ENCODE assay signal across 20 cellular contexts in the genomic region with DNA sequence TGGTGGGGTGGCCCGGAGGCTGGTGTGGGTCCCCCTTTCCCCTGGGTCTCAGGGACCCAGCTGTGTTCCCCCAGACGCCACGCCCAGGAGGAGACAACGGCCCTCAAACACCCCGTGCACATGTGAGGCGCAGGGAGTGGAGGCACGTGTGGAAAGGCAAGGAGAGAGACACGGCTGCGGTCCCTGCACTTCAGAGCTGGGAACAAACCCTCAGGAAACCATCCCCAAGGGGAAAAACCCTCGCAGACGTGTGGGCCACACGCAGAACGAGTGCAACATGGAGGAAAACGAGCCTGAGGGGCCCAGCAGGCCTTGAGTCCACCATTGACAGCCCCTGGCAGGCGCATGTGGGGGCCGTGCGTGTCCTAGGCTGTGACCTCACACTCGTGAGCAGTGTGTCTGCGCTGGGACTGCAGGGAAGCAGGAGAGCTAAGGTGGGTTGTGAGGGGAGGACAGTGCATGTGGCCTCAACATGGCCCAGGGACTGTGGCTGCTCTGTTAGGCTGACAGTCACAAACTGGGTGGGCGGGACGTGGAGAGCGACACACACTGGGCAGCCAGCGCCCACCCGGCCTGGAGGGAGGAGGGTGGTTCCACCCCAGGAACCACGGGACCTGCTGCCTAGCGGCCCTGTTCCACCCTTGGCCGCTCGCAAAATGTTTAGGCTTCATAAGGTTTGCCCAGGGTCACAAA.
"Had no signal": no experiment of that assay in that cellular context is flagged by ENCODE, and none has a peak within 500 bp of the region (broad histone marks: within the 10 kb centered on the region; RNA-seq: fewer than 3 reads in every experiment).

No MANE protein-coding gene starts in this region.

- H3K9me3 ChIP-seq: esophagus muscularis mucosa, left lung, right atrium auricular region, upper lobe of left lung had no signal

- DNase-seq: activated B cell treated with CpG ODN at 0.5 μM for 24 hours; activated CD4-positive, alpha-beta T cell treated with anti-CD3 and anti-CD28 coated beads, Interleukin-2, amount 10 ng/mL, durations not matched to agents 24 days and 14 days; activated naive CD4-positive, alpha-beta T cell treated with anti-CD3 and anti-CD28 coated beads, Interleukin-2, amount 10 ng/mL, durations not matched to agents 7 days and 5 days; central memory CD4-positive, alpha-beta T cell; effector CD4-positive, alpha-beta T cell; mesenchymal stem cell; nucleus accumbens; stimulated activated CD4-positive, alpha-beta T cell treated with anti-CD3 and anti-CD28 coated beads, Interleukin-4, amount 100 ng/mL, for 4 hours; stimulated activated CD8-positive, alpha-beta memory T cell treated with anti-CD3 and anti-CD28 coated beads, Interleukin-4, amount 100 ng/mL, for 48 hours; stimulated activated naive CD8-positive, alpha-beta T cell treated with anti-CD3 and anti-CD28 coated beads, Interleukin-15, amount 100 ng/mL, for 72 hours; T-helper 17 cell had no signal

- H3K27ac Mint-ChIP-seq: activated B cell treated with CpG ODN at 0.5 μM for 24 hours; activated CD4-positive, alpha-beta T cell treated with anti-CD3 and anti-CD28 coated beads, Interleukin-2, amount 10 ng/mL, durations not matched to agents 24 days and 14 days; activated naive CD4-positive, alpha-beta T cell treated with anti-CD3 and anti-CD28 coated beads, Interleukin-2, amount 10 ng/mL, durations not matched to agents 7 days and 5 days; activated T-helper 17 cell treated with anti-CD3 and anti-CD28 coated beads, Interleukin-2, amount 50 U/mL, for 72 hours; progenitor cell of endocrine pancreas; T-helper 17 cell had no signal

- ATAC-seq: activated T-helper 17 cell treated with anti-CD3 and anti-CD28 coated beads, Interleukin-2, amount 50 U/mL, for 72 hours; left lung; naive thymus-derived CD8-positive, alpha-beta T cell; T-helper 17 cell had no signal

- H3K4me3 ChIP-seq: coronary artery, esophagus muscularis mucosa, left lung, right atrium auricular region, skin epidermis, upper lobe of left lung had no signal

- H3K9me3 Mint-ChIP-seq: activated B cell treated with CpG ODN at 0.5 μM for 24 hours; activated CD4-positive, alpha-beta T cell treated with anti-CD3 and anti-CD28 coated beads, Interleukin-2, amount 10 ng/mL, durations not matched to agents 24 days and 14 days; activated T-helper 17 cell treated with anti-CD3 and anti-CD28 coated beads, Interleukin-2, amount 50 U/mL, for 72 hours; naive thymus-derived CD8-positive, alpha-beta T cell; stimulated activated naive CD8-positive, alpha-beta T cell treated with anti-CD3 and anti-CD28 coated beads, Interleukin-15, amount 100 ng/mL, for 72 hours had no signal

- H3K27ac ChIP-seq: coronary artery, esophagus muscularis mucosa, left lung, right atrium auricular region, skin epidermis, upper lobe of left lung had no signal

- H3K36me3 ChIP-seq: right atrium auricular region had no signal

- H3K4me1 ChIP-seq: right atrium auricular region had no signal

- H3K27me3 Mint-ChIP-seq: activated B cell treated with CpG ODN at 0.5 μM for 24 hours; activated CD4-positive, alpha-beta T cell treated with anti-CD3 and anti-CD28 coated beads, Interleukin-2, amount 10 ng/mL, durations not matched to agents 24 days and 14 days; activated naive CD4-positive, alpha-beta T cell treated with anti-CD3 and anti-CD28 coated beads, Interleukin-2, amount 10 ng/mL, durations not matched to agents 7 days and 5 days; activated T-helper 17 cell treated with anti-CD3 and anti-CD28 coated beads, Interleukin-2, amount 50 U/mL, for 72 hours; naive thymus-derived CD8-positive, alpha-beta T cell; stimulated activated naive CD8-positive, alpha-beta T cell treated with anti-CD3 and anti-CD28 coated beads, Interleukin-15, amount 100 ng/mL, for 72 hours; T-helper 17 cell had no signal

- H3K27me3 ChIP-seq: esophagus muscularis mucosa, left lung, right atrium auricular region, upper lobe of left lung had no signal

- H3K4me3 Mint-ChIP-seq: activated B cell treated with CpG ODN at 0.5 μM for 24 hours; activated CD4-positive, alpha-beta T cell treated with anti-CD3 and anti-CD28 coated beads, Interleukin-2, amount 10 ng/mL, durations not matched to agents 24 days and 14 days; activated naive CD4-positive, alpha-beta T cell treated with anti-CD3 and anti-CD28 coated beads, Interleukin-2, amount 10 ng/mL, durations not matched to agents 7 days and 5 days; activated T-helper 17 cell treated with anti-CD3 and anti-CD28 coated beads, Interleukin-2, amount 50 U/mL, for 72 hours; naive thymus-derived CD8-positive, alpha-beta T cell; stimulated activated naive CD8-positive, alpha-beta T cell treated with anti-CD3 and anti-CD28 coated beads, Interleukin-15, amount 100 ng/mL, for 72 hours; T-helper 17 cell had no signal
